Comparison of ENCODE assay signal across 8 cellular contexts in the genomic region with DNA sequence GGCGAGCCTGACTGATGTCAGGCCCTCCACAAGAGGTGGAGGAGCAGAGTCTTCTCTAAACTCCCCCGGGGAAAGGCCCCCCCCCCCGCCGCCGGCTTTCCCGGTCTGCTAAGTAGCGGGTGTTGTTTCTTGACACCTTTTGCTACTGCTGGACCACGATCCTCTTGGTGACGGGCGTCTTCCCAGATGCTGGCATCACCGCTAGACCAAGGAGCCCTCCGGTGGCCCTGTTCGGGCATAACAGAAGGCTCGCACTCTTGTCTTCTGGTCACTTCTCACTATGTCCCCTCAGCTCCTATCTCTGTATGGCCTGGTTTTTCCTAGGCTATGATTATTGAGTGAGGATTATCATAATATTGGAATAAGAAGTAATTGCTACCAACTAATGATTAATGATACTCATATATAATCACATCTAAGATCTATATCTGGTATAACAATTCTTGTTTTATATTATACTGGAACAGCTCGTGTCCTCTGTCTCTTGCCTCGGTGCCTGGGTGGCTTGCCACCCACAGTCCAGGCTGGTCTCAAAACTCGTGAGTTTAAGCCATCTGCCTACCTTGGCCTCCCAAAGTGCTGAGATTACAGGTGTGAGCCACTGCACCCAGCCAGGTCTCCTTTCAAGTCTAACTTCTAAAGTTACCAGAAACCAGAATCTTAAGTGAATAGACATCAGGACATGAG. TPM values are rescaled to one million over a fixed set of nuclear protein-coding genes. Genes with fewer than 3 reads are reported as not detected.
DNase-seq lines count a peak whose midpoint lies in the region; ATAC-seq and TF ChIP-seq lines count a peak whose summit lies in the region.
"Not testable (repeated sequence)": the region's sequence is repeated elsewhere in the genome, so short reads cannot be mapped to it uniquely, and the experiment has no call there.

No MANE protein-coding gene starts in this region.

- peak overlapping the region; percentile 17 for H3K4me2 ChIP-seq in skeletal muscle satellite cell (ENCODE audit: low read length)

- POLR2A ChIA-PET in AG04450 (lab: Yijun Ruan, JAX) (interaction anchor here (0.6 to 2.9 kb wide), 3 partner anchors 75 to 80 kb away, joined by 6 to 18 read pairs (median 12); no protein-coding TSS in a partner anchor), Panc1 (lab: Charles Lee) (interaction anchor here (0.6 to 1.3 kb wide), 3 partner anchors 49 to 104 kb away, joined by 3 to 6 read pairs (median 4); no protein-coding TSS in a partner anchor)

- H3K9ac ChIP-seq in adipocyte (ENCODE audit: low read length), result peak overlapping the region; percentile 56
- not testable (repeated sequence) for H3K9ac ChIP-seq in skeletal muscle satellite cell (ENCODE audit: low read depth, low read length)

- not testable (repeated sequence) for H3K9me3 ChIP-seq in AG04450 (ENCODE audit: control insufficient read depth, insufficient read depth, low read length); Panc1 (ENCODE audit: control insufficient read depth, insufficient read depth, low read depth, low read length); adipocyte (ENCODE audit: control insufficient read depth, low read length); skeletal muscle satellite cell (replicated peaks; ENCODE audit: low read length)

- ATAC-seq in Panc1, result not testable (repeated sequence)

- CTCF ChIA-PET in AG04450 (lab: Charles Lee), result not testable (repeated sequence)
- CTCF ChIA-PET in Panc1 (lab: Charles Lee), result interaction anchor here (1.6 kb wide), 1 partner anchor 44 kb away, joined by 3 read pairs; no protein-coding TSS in a partner anchor

- H3K27ac ChIP-seq in AG04450 (ENCODE audit: low read depth, low read length), result not testable (repeated sequence)
- H3K27ac ChIP-seq in Panc1 (ENCODE audit: low read length), result peak overlapping the region; percentile 94

- DNase-seq in AG04450 (ENCODE audit: low read depth, low spot score); Panc1 (ENCODE audit: low read depth, low spot score); epithelial cell of proximal tubule (ENCODE audit: low read depth): not testable (repeated sequence)
- DNase-seq in ELR (ENCODE audit: low read depth), result peak; percentile 69
- peak; percentile 41 for DNase-seq in adipocyte (ENCODE audit: low read depth)
- peak; percentile 67 for DNase-seq in left kidney (ENCODE audit: low read depth, low spot score)

- H3K36me3 ChIP-seq in Panc1 (ENCODE audit: control insufficient read depth, insufficient read depth, low read length) (peaks cover 11% of the 10 kb centered on the region), adipocyte (ENCODE audit: control insufficient read depth, insufficient read depth, low read length, severe bottlenecking) (peaks cover 92% of the 10 kb centered on the region), skeletal muscle satellite cell (ENCODE audit: insufficient read depth, low read length) (peaks cover 72% of the 10 kb centered on the region)

- in situ Hi-C loops in Panc1 (cut with HindIII; ENCODE audit: low pct_unique_long_range_greater_than_20kb, low sequenced_read_pairs), result not testable (repeated sequence)

- not testable (repeated sequence) for BruUV-seq in Panc1 (replicated peaks; lab: Mats Ljungman, UMichigan)

- TF ChIP-seq CTCF in AG04450 (IDR thresholded peaks at IDR 0.05; ENCODE audit: low read depth, low read length), result peak; percentile 38
- TF ChIP-seq CTCF in LNCAP (IDR thresholded peaks at IDR 0.05), result peak; percentile 23; the same call in 1 of the 2 replicates
- TF ChIP-seq CTCF in Panc1 (IDR thresholded peaks at IDR 0.05), result peak; percentile 64
- TF ChIP-seq CTCF in epithelial cell of proximal tubule (conservative IDR thresholded peaks at IDR 0.05; ENCODE audit: low read depth, low read length), result peak; percentile 45

- not testable (repeated sequence) for H3K27me3 ChIP-seq in AG04450 (ENCODE audit: control insufficient read depth, insufficient read depth, low read length); Panc1 (ENCODE audit: control insufficient read depth, insufficient read depth, low read length); adipocyte (replicated peaks; ENCODE audit: control insufficient read depth, insufficient read depth, low read length); skeletal muscle satellite cell (ENCODE audit: control insufficient read depth, insufficient read depth, low read length)

- intact Hi-C loops in Panc1 (cut with micrococcal nuclease; ENCODE audit: unreplicated experiment), result not testable (repeated sequence)

- H3K4me1 ChIP-seq in Panc1 (ENCODE audit: control insufficient read depth, insufficient read depth, low read length), result peaks cover 62% of the 10 kb centered on the region
- peaks cover 54% of the 10 kb centered on the region for H3K4me1 ChIP-seq in adipocyte (ENCODE audit: control insufficient read depth, insufficient read depth, low read length)
- H3K4me1 ChIP-seq in skeletal muscle satellite cell (ENCODE audit: control insufficient read depth, insufficient read depth, low read length), result peaks cover 35% of the 10 kb centered on the region

- H3K4me3 ChIP-seq in AG04450 (ENCODE audit: low read depth, low read length); epithelial cell of proximal tubule (ENCODE audit: low read depth, low read length); skeletal muscle satellite cell (ENCODE audit: low read length): not testable (repeated sequence)
- H3K4me3 ChIP-seq in Panc1 (ENCODE audit: low read depth in 2 of 2, low read length in 2 of 2) (peak overlapping the region; percentile 15 to 25; a peak in 3 of 4 replicates), adipocyte (ENCODE audit: low read length) (peak overlapping the region; percentile 26)

RNA-seq across cellular contexts. Expression of a gene that starts 9.2 kb away (rescaled TPM):
- 1.8 and 2.5 TPM in 2 replicates for polyA plus RNA-seq in AG04450 (2011; rRNA removed)
- 8.6 and 14.7 TPM in 2 replicates for polyA minus RNA-seq in AG04450 (2011; rRNA and poly(A)+ RNA removed)
- total RNA-seq in Panc1 (2021; ENCODE audit: unreplicated experiment) (18.5 TPM), epithelial cell of proximal tubule (1.1 and 1.3 TPM in 2 replicates)
- 12.6 TPM for polyA plus RNA-seq in Panc1 (2012; ENCODE audit: insufficient read length)
- total RNA-seq in skeletal muscle satellite cell (2012; rRNA removed), result 4.4 and 10.1 TPM in 2 replicates
